23 cellular contexts compared by ENCODE assay signal in genomic region chr5:78522476-78523105, GRCh38.
"Had no signal": no experiment of that assay in that cellular context is flagged by ENCODE, and none has a peak within 500 bp of the region (broad histone marks: within the 10 kb centered on the region; RNA-seq: fewer than 3 reads in every experiment).

No MANE protein-coding gene starts in this region.

- H3K27me3 ChIP-seq: dorsolateral prefrontal cortex, neutrophil, pancreas, right atrium auricular region, tibial artery had no signal

- H3K4me3 Mint-ChIP-seq: activated naive CD8-positive, alpha-beta T cell treated with anti-CD3 and anti-CD28 coated beads, Interleukin-2, amount 10 ng/mL, durations not matched to agents 7 days and 5 days; activated T-cell treated with anti-CD3 and anti-CD28 coated beads, Interleukin-2, amount 50 U/mL, for 24 hours; effector memory CD8-positive, alpha-beta T cell; immature natural killer cell; natural killer cell treated with Interleukin-12 subunit alpha and Interleukin-12 subunit beta and Interleukin-15 and Interleukin-18, amount 100 ng/mL, for 72 hours; stimulated activated naive CD8-positive, alpha-beta T cell treated with anti-CD3 and anti-CD28 coated beads, Interleukin-15, amount 100 ng/mL, for 72 hours had no signal

- H3K36me3 Mint-ChIP-seq: activated naive CD8-positive, alpha-beta T cell treated with anti-CD3 and anti-CD28 coated beads, Interleukin-2, amount 10 ng/mL, durations not matched to agents 7 days and 5 days; immature natural killer cell; natural killer cell treated with Interleukin-12 subunit alpha and Interleukin-12 subunit beta and Interleukin-15 and Interleukin-18, amount 100 ng/mL, for 72 hours had no signal

- H3K27ac ChIP-seq: neutrophil, pancreas, psoas muscle, tibial artery had no signal

- DNase-seq: activated CD4-positive, alpha-beta T cell treated with anti-CD3 and anti-CD28 coated beads for 1 hour; activated CD8-positive, alpha-beta memory T cell treated with anti-CD3 and anti-CD28 coated beads for 24 hours; activated CD8-positive, alpha-beta memory T cell treated with anti-CD3 and anti-CD28 coated beads, Interleukin-2, amount 50 U/mL, for 4 hours; activated naive CD4-positive, alpha-beta T cell; activated naive CD8-positive, alpha-beta T cell treated with anti-CD3 and anti-CD28 coated beads, Interleukin-2, amount 10 ng/mL, durations not matched to agents 7 days and 5 days; activated T-cell treated with anti-CD3 and anti-CD28 coated beads, Interleukin-2, amount 50 U/mL, for 24 hours; amygdala; dorsolateral prefrontal cortex; effector memory CD8-positive, alpha-beta T cell; foreskin fibroblast; immature natural killer cell; kidney glomerular epithelial cell; left ventricle myocardium inferior; pancreas; psoas muscle; stimulated activated CD4-positive, alpha-beta T cell treated with anti-CD3 and anti-CD28 coated beads, Interleukin-1b, Interleukin-23, amount 100 ng/mL, for 48 hours; stimulated activated naive CD8-positive, alpha-beta T cell treated with anti-CD3 and anti-CD28 coated beads, Interleukin-15, amount 100 ng/mL, for 72 hours; T-helper 9 cell; tibial artery had no signal

- H3K9me3 ChIP-seq: left ventricle myocardium inferior, neutrophil, pancreas, psoas muscle, right atrium auricular region, tibial artery had no signal

- H3K4me1 Mint-ChIP-seq: immature natural killer cell; stimulated activated naive CD8-positive, alpha-beta T cell treated with anti-CD3 and anti-CD28 coated beads, Interleukin-15, amount 100 ng/mL, for 72 hours had no signal

- H3K9me3 Mint-ChIP-seq: activated naive CD8-positive, alpha-beta T cell treated with anti-CD3 and anti-CD28 coated beads, Interleukin-2, amount 10 ng/mL, durations not matched to agents 7 days and 5 days; activated T-cell treated with anti-CD3 and anti-CD28 coated beads, Interleukin-2, amount 50 U/mL, for 24 hours; activated T-helper 2 cell treated with anti-CD3 and anti-CD28 coated beads, Interferon-gamma antibody, Interleukin-2, Interleukin-4, amounts not matched to agents 10 μg/mL and 5 μg/mL and 100 μg/mL, durations not matched to agents 14 hours and 24 hours and 36 hours; effector memory CD8-positive, alpha-beta T cell; immature natural killer cell; natural killer cell treated with Interleukin-12 subunit alpha and Interleukin-12 subunit beta and Interleukin-15 and Interleukin-18, amount 100 ng/mL, for 72 hours; stimulated activated naive CD8-positive, alpha-beta T cell treated with anti-CD3 and anti-CD28 coated beads, Interleukin-15, amount 100 ng/mL, for 72 hours had no signal

- H3K4me3 ChIP-seq: dorsolateral prefrontal cortex, left ventricle myocardium inferior, pancreas, psoas muscle, right atrium auricular region, tibial artery had no signal

- H3K36me3 ChIP-seq: left ventricle myocardium inferior, neutrophil, pancreas, right atrium auricular region, tibial artery had no signal

- ATAC-seq: effector memory CD8-positive, alpha-beta T cell; natural killer cell treated with Interleukin-12 subunit alpha and Interleukin-12 subunit beta and Interleukin-15 and Interleukin-18, amount 100 ng/mL, for 72 hours; pancreas; psoas muscle; stimulated activated naive CD8-positive, alpha-beta T cell treated with anti-CD3 and anti-CD28 coated beads, Interleukin-15, amount 100 ng/mL, for 72 hours had no signal

- H3K27ac Mint-ChIP-seq: activated naive CD8-positive, alpha-beta T cell treated with anti-CD3 and anti-CD28 coated beads, Interleukin-2, amount 10 ng/mL, durations not matched to agents 7 days and 5 days; activated T-cell treated with anti-CD3 and anti-CD28 coated beads, Interleukin-2, amount 50 U/mL, for 24 hours; activated T-helper 2 cell treated with anti-CD3 and anti-CD28 coated beads, Interferon-gamma antibody, Interleukin-2, Interleukin-4, amounts not matched to agents 10 μg/mL and 5 μg/mL and 100 μg/mL, durations not matched to agents 14 hours and 24 hours and 36 hours; effector memory CD8-positive, alpha-beta T cell; immature natural killer cell; natural killer cell treated with Interleukin-12 subunit alpha and Interleukin-12 subunit beta and Interleukin-15 and Interleukin-18, amount 100 ng/mL, for 72 hours; stimulated activated naive CD8-positive, alpha-beta T cell treated with anti-CD3 and anti-CD28 coated beads, Interleukin-15, amount 100 ng/mL, for 72 hours had no signal
